ENCODE assay signal across 8 cellular contexts in the genomic region with DNA sequence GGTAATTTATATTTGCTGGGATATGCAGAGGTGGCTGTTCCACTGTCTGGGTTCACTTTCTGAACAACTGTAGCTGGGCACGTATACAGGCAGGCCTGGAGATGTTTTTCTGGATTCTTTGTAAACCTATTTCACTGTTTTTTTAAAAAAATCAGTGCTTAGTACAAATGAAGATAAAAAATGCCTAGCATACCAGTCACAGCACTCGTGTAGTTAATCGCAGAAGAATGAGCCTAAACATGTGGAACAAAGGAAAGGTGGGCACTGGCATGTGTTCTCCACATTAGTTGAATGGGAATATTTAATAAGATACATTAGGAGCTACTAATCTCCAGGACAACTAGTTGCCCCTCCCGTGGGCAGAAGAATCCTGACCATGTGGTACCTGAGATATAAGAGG.
DNase-seq lines count a peak whose midpoint lies in the region; ATAC-seq, FAIRE-seq and TF ChIP-seq lines count a peak whose summit lies in the region.
"Not testable (repeated sequence)": the region's sequence is repeated elsewhere in the genome, so short reads cannot be mapped to it uniquely, and the experiment has no call there.

No MANE protein-coding gene starts in this region.

- not testable (repeated sequence) for H3K27me3 ChIP-seq in GM23248 (replicated peaks; ENCODE audit: insufficient read depth); RWPE2 (ENCODE audit: insufficient read depth, poor library complexity, severe bottlenecking); astrocyte (ENCODE audit: insufficient read depth, low read length); foreskin keratinocyte; layer of hippocampus (ENCODE audit: control insufficient read depth, insufficient read depth, low read length); osteoblast (ENCODE audit: insufficient read depth, low read length); skeletal muscle tissue (ENCODE audit: control insufficient read depth in 3 of 3, insufficient read depth in 3 of 3, low read length in 3 of 3)

- H3K4me1 Mint-ChIP-seq in astrocyte (ENCODE audit: low read depth, unreplicated experiment) (peaks cover 20% of the 10 kb centered on the region), chondrocyte (ENCODE audit: low read depth) (peaks cover 22% of the 10 kb centered on the region)

- H3K9me3 Mint-ChIP-seq in astrocyte (ENCODE audit: unreplicated experiment); chondrocyte (ENCODE audit: low read depth): not testable (repeated sequence)

- not testable (repeated sequence) for H3K9me3 ChIP-seq in GM23248 (ENCODE audit: low read depth); RWPE2 (ENCODE audit: severe bottlenecking); astrocyte (ENCODE audit: insufficient read depth, low read depth, low read length); osteoblast (ENCODE audit: low read depth, low read length); skeletal muscle tissue (ENCODE audit: control insufficient read depth in 3 of 3, low read length in 3 of 3)

- DNase-seq in GM23248; RWPE2 (ENCODE audit: low spot score); chondrocyte (ENCODE audit: low spot score); osteoblast (ENCODE audit: insufficient read length, low spot score, missing footprints): not testable (repeated sequence)
- DNase-seq in astrocyte (ENCODE audit: low read depth) = peak; percentile 49
- peak; percentile 39 to 75 for DNase-seq in foreskin keratinocyte

- H3K4me3 ChIP-seq in GM23248; RWPE2 (ENCODE audit: severe bottlenecking); astrocyte (ENCODE audit: insufficient read depth, low read depth, low read length); osteoblast (ENCODE audit: insufficient read depth, low read length); skeletal muscle tissue (ENCODE audit: low read length in 3 of 3): not testable (repeated sequence)

- not testable (repeated sequence) for H3K27ac ChIP-seq in GM23248; RWPE2 (ENCODE audit: poor library complexity, severe bottlenecking); foreskin keratinocyte
- H3K27ac ChIP-seq in astrocyte (ENCODE audit: low read depth, low read length) (peak overlapping the region; percentile 38), layer of hippocampus (ENCODE audit: low read depth, low read length) (peak overlapping the region; percentile 52), osteoblast (ENCODE audit: low read depth, low read length) (peak overlapping the region; percentile 51), skeletal muscle tissue (ENCODE audit: low read depth, low read length) (peak overlapping the region; percentile 22)

- H3K36me3 ChIP-seq in GM23248 (ENCODE audit: low read depth); RWPE2 (ENCODE audit: low read depth); astrocyte (ENCODE audit: insufficient read depth, low read length); osteoblast (ENCODE audit: insufficient read depth, low read length); skeletal muscle tissue (ENCODE audit: control insufficient read depth in 3 of 3, insufficient read depth in 3 of 3, low read length in 3 of 3): not testable (repeated sequence)

- H3K79me2 ChIP-seq in GM23248 (ENCODE audit: insufficient read depth) = peaks cover 17% of the 10 kb centered on the region
- H3K79me2 ChIP-seq in astrocyte (ENCODE audit: insufficient read depth, low read length); osteoblast (ENCODE audit: insufficient read depth, low read length): not testable (repeated sequence)

- H3F3A ChIP-seq in GM23248 (ENCODE audit: insufficient read depth) = not testable (repeated sequence)

- not testable (repeated sequence) for H2AFZ ChIP-seq in GM23248; astrocyte (ENCODE audit: low read depth, low read length); osteoblast (ENCODE audit: low read length)

- WGBS in GM23248 (ENCODE audit: low coverage in 1 of 2, low lambda C conversion rate in 2 of 2, missing lambda C conversion rate in 2 of 2), 2 experiments = 76 to 84% methylated on average over 4 of the region's 4 CpGs

- H3K4me1 ChIP-seq in GM23248 (ENCODE audit: insufficient read depth) (peaks cover 11% of the 10 kb centered on the region; the same call in 1 of the 2 replicates), astrocyte (ENCODE audit: insufficient read depth, low read length) (peaks cover 14% of the 10 kb centered on the region), osteoblast (ENCODE audit: insufficient read depth, low read length) (peaks cover 11% of the 10 kb centered on the region), skeletal muscle tissue (ENCODE audit: control insufficient read depth in 3 of 3, insufficient read depth in 3 of 3, low read length in 3 of 3) (peaks cover 9 to 20% (median 9%) of the 10 kb centered on the region in 3 donors)
- H3K4me1 ChIP-seq in RWPE2 (ENCODE audit: insufficient read depth, poor library complexity, severe bottlenecking); foreskin keratinocyte: not testable (repeated sequence)

- not testable (repeated sequence) for H3K27me3 Mint-ChIP-seq in astrocyte (ENCODE audit: low read depth, unreplicated experiment); chondrocyte (ENCODE audit: low read depth)

- not testable (repeated sequence) for H3K4me3 Mint-ChIP-seq in astrocyte (ENCODE audit: unreplicated experiment); chondrocyte (ENCODE audit: unreplicated experiment)

- TF ChIP-seq CTCF in RWPE2 (IDR thresholded peaks at IDR 0.05; ENCODE audit: poor library complexity, severe bottlenecking); astrocyte (IDR thresholded peaks at IDR 0.05; ENCODE audit: insufficient read depth, low read depth, low read length); chondrocyte (IDR thresholded peaks at IDR 0.05); foreskin keratinocyte (conservative IDR thresholded peaks at IDR 0.05); osteoblast (IDR thresholded peaks at IDR 0.05; ENCODE audit: extremely low read depth, low read depth, low read length): not testable (repeated sequence)

- not testable (repeated sequence) for FAIRE-seq in astrocyte (lab: Jason Lieb, UNC)

- H4K20me1 ChIP-seq in GM23248 (ENCODE audit: insufficient read depth); astrocyte (ENCODE audit: insufficient read depth, low read length); osteoblast (ENCODE audit: insufficient read depth, low read length): not testable (repeated sequence)

- not testable (repeated sequence) for H3K36me3 Mint-ChIP-seq in astrocyte (ENCODE audit: low read depth, unreplicated experiment); chondrocyte (ENCODE audit: low read depth)

- in situ Hi-C loops in GM23248 (cut with MboI) = not testable (repeated sequence)

- H3K9me2 ChIP-seq in GM23248 (ENCODE audit: insufficient read depth) = not testable (repeated sequence)

- H3K27ac Mint-ChIP-seq in astrocyte (ENCODE audit: unreplicated experiment) (peak overlapping the region; percentile 75), chondrocyte (ENCODE audit: unreplicated experiment) (peak overlapping the region; percentile 30)

- not testable (repeated sequence) for H3K9ac ChIP-seq in GM23248; skeletal muscle tissue (ENCODE audit: low read depth in 1 of 3, low read length in 3 of 3)
- H3K9ac ChIP-seq in astrocyte (ENCODE audit: low read length) = peak overlapping the region; percentile 43

- H3K4me2 ChIP-seq in GM23248 (ENCODE audit: unreplicated experiment) (peak overlapping the region; percentile 10), astrocyte (ENCODE audit: low read length) (peak overlapping the region; percentile 56), osteoblast (ENCODE audit: insufficient read depth, low read length) (peak overlapping the region; percentile 43)

- ATAC-seq in RWPE2 (ENCODE audit: low read depth) = peak; percentile 36; the same call in 1 of the 3 replicates
- ATAC-seq in foreskin keratinocyte = not testable (repeated sequence)
